19 cellular contexts compared by ENCODE assay signal in the genomic region with DNA sequence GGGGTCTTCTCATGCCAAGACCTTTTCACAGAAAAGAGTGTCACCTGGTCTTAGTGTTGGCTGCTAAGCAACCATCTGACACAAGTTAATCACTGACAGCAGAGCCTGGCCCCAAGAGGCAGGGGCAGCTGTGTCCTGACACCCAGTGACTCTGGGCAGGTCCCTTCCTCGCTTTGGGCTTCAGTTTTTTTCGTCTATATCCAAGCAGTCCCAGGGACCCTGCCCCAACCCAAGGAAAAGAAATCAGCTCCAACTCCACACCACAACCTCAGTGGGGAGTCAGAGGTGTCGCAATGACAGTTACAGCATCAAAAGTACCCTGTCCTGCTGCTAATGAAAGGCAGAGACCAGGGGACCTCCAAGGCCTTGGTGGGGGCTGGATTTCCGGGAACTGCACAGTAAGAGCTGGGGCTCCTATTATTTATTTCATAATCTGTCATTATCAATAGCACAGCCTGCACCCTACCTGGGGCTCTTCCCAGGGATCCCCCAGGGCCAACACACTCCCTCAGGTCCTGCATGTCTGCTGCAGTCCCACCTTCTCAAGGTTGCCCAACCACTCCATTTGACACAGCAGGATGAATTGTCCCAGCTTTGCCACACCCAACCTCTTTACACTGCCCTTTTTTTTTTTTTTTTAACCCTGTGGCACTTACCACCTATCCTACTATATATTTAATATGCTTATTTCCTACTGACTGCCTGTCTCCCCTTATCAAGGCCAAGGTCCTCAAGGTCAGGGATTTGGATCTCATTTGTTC. TPM values are rescaled to one million over a fixed set of nuclear protein-coding genes. Genes with fewer than 3 reads are reported as not detected.
A peak's percentile ranks its signal among the peaks of the same experiment; 100 is the strongest.
DNase-seq lines count a peak whose midpoint lies in the region; ATAC-seq and TF ChIP-seq lines count a peak whose summit lies in the region.
"Had no signal": no experiment of that assay in that cellular context is flagged by ENCODE, and none has a peak within 500 bp of the region (broad histone marks: within the 10 kb centered on the region; RNA-seq: fewer than 3 reads in every experiment).

No MANE protein-coding gene starts in this region.

- H3K4me3 ChIP-seq in right atrium auricular region (no peak overlapping the region), heart left ventricle (no peak overlapping the region), hepatocyte (no peak overlapping the region)
- H3K4me3 ChIP-seq: BLaER1 treated with 17β-estradiol and CSF1 and Interleukin-3, amounts not matched to agents 10 nM and 100 nM; HAP-1 had no signal

- TF ChIP-seq POLR2A in heart left ventricle (IDR thresholded peaks at IDR 0.05), result no peak

- ATAC-seq in heart left ventricle (no peak), HG03378 (IDR thresholded peaks at IDR 0.05; ENCODE audit: unreplicated experiment) (no peak), GM21526 (IDR thresholded peaks at IDR 0.05; ENCODE audit: low FRiP score, unreplicated experiment) (no peak), GM21381 (IDR thresholded peaks at IDR 0.05; ENCODE audit: unreplicated experiment) (no peak)
- ATAC-seq: PC-3 had no signal

- WGBS in heart left ventricle, 4 donors, result 90 to 93% (median 92%) methylated on average over 4 of the region's 4 CpGs
- 89% methylated on average over 4 of the region's 4 CpGs for WGBS in hepatocyte (ENCODE audit: low lambda C conversion rate, missing lambda C conversion rate)

- H4K20me1 ChIP-seq in hepatocyte (ENCODE audit: insufficient read depth, poor library complexity, severe bottlenecking), result no peaks in the 10 kb centered on the region

- DNase-seq in right atrium auricular region (ENCODE audit: low spot score) (peak; percentile 38), heart left ventricle (no peak), hepatocyte (ENCODE audit: low spot score) (no peak), posterior vena cava (ENCODE audit: low spot score) (peak; percentile 31), COR-L47 (lab: John Stamatoyannopoulos, UW) (no peak)
- DNase-seq: 8988T, EL, KG1, NCI-H1105, NCI-H187 treated with DMSO at 0.1 percent for 48 hours, NCI-H446, NCI-H748 treated with DMSO at 0.1 percent for 48 hours, PC-3 had no signal

- H3K79me2 ChIP-seq in hepatocyte, result peaks cover 20% of the 10 kb centered on the region

- TF ChIP-seq CTCF in right atrium auricular region (IDR thresholded peaks at IDR 0.05) (no peak), heart left ventricle (IDR thresholded peaks at IDR 0.05) (no peak), hepatocyte (IDR thresholded peaks at IDR 0.05; ENCODE audit: poor library complexity) (no peak)

- H3K27ac ChIP-seq in right atrium auricular region, result no peak overlapping the region
- H3K27ac ChIP-seq in heart left ventricle, result no peak overlapping the region
- peak overlapping the region; percentile 69 for H3K27ac ChIP-seq in hepatocyte
- H3K27ac ChIP-seq: BLaER1 treated with 17β-estradiol and CSF1 and Interleukin-3, amounts not matched to agents 10 nM and 100 nM; HL-60 had no signal

- H3K27me3 ChIP-seq in right atrium auricular region, result no peaks in the 10 kb centered on the region
- H3K27me3 ChIP-seq in heart left ventricle, result no peaks in the 10 kb centered on the region
- no peaks in the 10 kb centered on the region for H3K27me3 ChIP-seq in hepatocyte
- H3K27me3 ChIP-seq: BLaER1 treated with 17β-estradiol and CSF1 and Interleukin-3, amounts not matched to agents 10 nM and 100 nM had no signal

- H3K4me2 ChIP-seq in hepatocyte, result no peak overlapping the region
- H3K4me2 ChIP-seq: BLaER1 treated with 17β-estradiol and CSF1 and Interleukin-3, amounts not matched to agents 10 nM and 100 nM had no signal

- H3K36me3 ChIP-seq in right atrium auricular region (peaks cover 10% of the 10 kb centered on the region), heart left ventricle (peaks cover 0 to 32% (median 11%) of the 10 kb centered on the region in 9 donors), hepatocyte (replicated peaks; ENCODE audit: insufficient read depth, low read depth) (peaks cover 3% of the 10 kb centered on the region)

- H2AFZ ChIP-seq in hepatocyte, result no peak overlapping the region

- no peaks in the 10 kb centered on the region for H3K9me2 ChIP-seq in hepatocyte (replicated peaks; ENCODE audit: insufficient read depth)

- H3K4me1 ChIP-seq in right atrium auricular region (peaks cover 0 to 12% of the 10 kb centered on the region in 2 donors), heart left ventricle (peaks cover 0 to 14% (median 6%) of the 10 kb centered on the region in 12 donors), hepatocyte (ENCODE audit: insufficient read depth) (peaks cover 21% of the 10 kb centered on the region)

- intact Hi-C loops in heart left ventricle (cut with DNase I), result no loop called here
- intact Hi-C loops in posterior vena cava (cut with DNase I), result no loop called here

- H3K9me3 ChIP-seq in right atrium auricular region (no peaks in the 10 kb centered on the region), heart left ventricle (no peaks in the 10 kb centered on the region), hepatocyte (ENCODE audit: low read depth) (no peaks in the 10 kb centered on the region)
- H3K9me3 ChIP-seq: BLaER1 treated with 17β-estradiol and CSF1 and Interleukin-3, amounts not matched to agents 10 nM and 100 nM; HAP-1 had no signal

RNA-seq across cellular contexts. Expression of a gene that starts 9.4 kb away (rescaled TPM):
- total RNA-seq in right atrium auricular region (1 to 10 TPM; 3.3 to 8.7 TPM), heart left ventricle (1 to 10 TPM; 1.9 to 7.0 (median 3.7) TPM), hepatocyte (22.9 and 24.6 TPM in 2 replicates), posterior vena cava (10 to 100 TPM; 15.5 to 18.6 TPM)
- polyA plus RNA-seq in heart left ventricle (1 to 10 TPM; 3.1 to 8.0 TPM), hepatocyte (21.3 and 23.5 TPM in 2 replicates)

RNA-seq across cellular contexts. Expression of a gene that starts 20.5 kb away (rescaled TPM):
- total RNA-seq in right atrium auricular region (1 to 10 TPM in 1 of 2 donors, under 1 TPM in 1; 0.33 to 2.7 TPM), heart left ventricle (1 to 10 TPM in 3 of 9 donors, under 1 TPM in 6; 0.25 to 4.7 (median 0.70) TPM), hepatocyte (13.0 and 16.4 TPM in 2 replicates), posterior vena cava (10 to 100 TPM; 16.1 to 17.6 TPM)
- polyA plus RNA-seq in heart left ventricle (under 1 TPM; 0.23 to 0.32 TPM), hepatocyte (13.9 and 17.2 TPM in 2 replicates)

Comparison
In these comparisons a context has a peak if more than half of its experiments do, and no peak if none do; other contexts are left out.
1. DNase-seq: peak in right atrium auricular region (single experiment) and posterior vena cava (single experiment); none in heart left ventricle (0 of 5), hepatocyte (single experiment) and COR-L47 (single experiment).